ENCODE assay signal across 9 cellular contexts in genomic region chr10:95767884-95768556, GRCh38. TPM values are rescaled to one million over a fixed set of nuclear protein-coding genes. Genes with fewer than 3 reads are reported as not detected.
DNase-seq lines count a peak whose midpoint lies in the region; ATAC-seq and TF ChIP-seq lines count a peak whose summit lies in the region.
"Had no signal": no experiment of that assay in that cellular context is flagged by ENCODE, and none has a peak within 500 bp of the region (broad histone marks: within the 10 kb centered on the region; RNA-seq: fewer than 3 reads in every experiment).

No MANE protein-coding gene starts in this region.

- peak overlapping the region; percentile 20 for H3K27ac ChIP-seq in left ventricle myocardium inferior (replicated peaks)
- H3K27ac ChIP-seq in PC-9, result no peak overlapping the region
- H3K27ac ChIP-seq: body of pancreas had no signal

- no peak overlapping the region for H3K4me2 ChIP-seq in PC-9

- ATAC-seq in GM21737 (IDR thresholded peaks at IDR 0.05; ENCODE audit: unreplicated experiment), result peak; percentile 67
- ATAC-seq: body of pancreas had no signal

- in situ Hi-C loops in GM13976 (cut with MboI; ENCODE audit: low sequenced_read_pairs, unreplicated experiment), result no loop called here

- no peak for TF ChIP-seq CTCF in GM12865 (IDR thresholded peaks at IDR 0.05; ENCODE audit: insufficient read depth, low read depth, low read length, missing control alignments)
- no peak for TF ChIP-seq CTCF in left ventricle myocardium inferior (IDR thresholded peaks at IDR 0.05; ENCODE audit: borderline replicate concordance)
- TF ChIP-seq CTCF in GM13976 (IDR thresholded peaks at IDR 0.05; ENCODE audit: borderline replicate concordance, control extremely low read depth, extremely low read depth, insufficient read depth, missing control alignments), result no peak
- no peak for TF ChIP-seq CTCF in PC-9 (conservative IDR thresholded peaks at IDR 0.05)

- H4K20me1 ChIP-seq in PC-9 (ENCODE audit: insufficient read depth), result no peaks in the 10 kb centered on the region

- POLR2A ChIA-PET in PC-9 (lab: Charles Lee; ENCODE audit: unreplicated experiment), result no interaction called here

- no peaks in the 10 kb centered on the region for H3K36me3 ChIP-seq in left ventricle myocardium inferior
- H3K36me3 ChIP-seq in PC-9 (ENCODE audit: low read depth), result no peaks in the 10 kb centered on the region

- H3K4me3 ChIP-seq in GM12865 (ENCODE audit: low read depth, low read length) (no peak overlapping the region), left ventricle myocardium inferior (no peak overlapping the region), PC-9 (no peak overlapping the region)
- H3K4me3 ChIP-seq: body of pancreas had no signal

- H3K9me2 ChIP-seq in PC-9 (ENCODE audit: insufficient read depth), result no peaks in the 10 kb centered on the region

- no TSS peak for BruUV-seq in PC-9 (replicated peaks; lab: Mats Ljungman, UMichigan)

- DNase-seq in GM12865 (ENCODE audit: low read depth), result peak; percentile 88
- peak; percentile 96 for DNase-seq in MV-4-11 (lab: John Stamatoyannopoulos, UW)
- peak; percentile 25 for DNase-seq in left ventricle myocardium inferior
- DNase-seq in NCI-H82 (lab: John Stamatoyannopoulos, UW), result no peak
- no peak for DNase-seq in GM13976 (ENCODE audit: low spot score)
- DNase-seq in activated CD4-positive, alpha-beta T cell treated with anti-CD3 and anti-CD28 coated beads, Interleukin-2, amount 50 U/mL, for 4 hours, result no peak
- DNase-seq in PC-9, result no peak

- CTCF ChIA-PET in PC-9 (lab: Charles Lee), result no interaction called here

- H3K4me1 ChIP-seq in left ventricle myocardium inferior (no peaks in the 10 kb centered on the region), PC-9 (replicated peaks; ENCODE audit: insufficient read depth) (no peaks in the 10 kb centered on the region)
- H3K4me1 ChIP-seq: body of pancreas had no signal

- no peaks in the 10 kb centered on the region for H3K79me2 ChIP-seq in PC-9 (ENCODE audit: low read depth)

- H2AFZ ChIP-seq in PC-9, result no peak overlapping the region

- H3K27me3 ChIP-seq in left ventricle myocardium inferior (ENCODE audit: low read depth) (no peaks in the 10 kb centered on the region), PC-9 (ENCODE audit: insufficient read depth, low read depth) (no peaks in the 10 kb centered on the region)
- H3K27me3 ChIP-seq: body of pancreas had no signal

- H3K9me3 ChIP-seq in left ventricle myocardium inferior (replicated peaks), result peaks cover 24% of the 10 kb centered on the region
- no peaks in the 10 kb centered on the region for H3K9me3 ChIP-seq in PC-9 (ENCODE audit: insufficient read depth, low read depth)
- H3K9me3 ChIP-seq: body of pancreas had no signal

- intact Hi-C loops in left ventricle myocardium inferior (cut with micrococcal nuclease), result loop anchor here (10.0 kb wide), 1 partner anchor 47 kb away; no protein-coding TSS in a partner anchor
- intact Hi-C loops in PC-9 (cut with micrococcal nuclease; ENCODE audit: unreplicated experiment), result no loop called here

- H3F3A ChIP-seq in PC-9 (ENCODE audit: insufficient read depth, low read depth), result no peaks in the 10 kb centered on the region

RNA-seq across cellular contexts. Expression of gene ENTPD1, which starts 12.1 kb away (rescaled TPM):
- total RNA-seq in left ventricle myocardium inferior (7.7 TPM), PC-9 (2021) (not detected in 2 replicates)

Comparison
In these comparisons a context has a peak if more than half of its experiments do, and no peak if none do; other contexts are left out.
1. DNase-seq: peak in GM12865 (single experiment), MV-4-11 (single experiment) and left ventricle myocardium inferior (single experiment); none in NCI-H82 (single experiment), GM13976 (single experiment), activated CD4-positive, alpha-beta T cell treated with anti-CD3 and anti-CD28 coated beads, Interleukin-2, amount 50 U/mL, for 4 hours (0 of 2) and PC-9 (0 of 2).